9 cellular contexts compared by ENCODE assay signal in genomic region chr18:8623549-8624106, GRCh38. TPM values are rescaled to one million over a fixed set of nuclear protein-coding genes. Genes with fewer than 3 reads are reported as not detected.
DNase-seq lines count a peak whose midpoint lies in the region; ATAC-seq and TF ChIP-seq lines count a peak whose summit lies in the region.
"Had no signal": no experiment of that assay in that cellular context is flagged by ENCODE, and none has a peak within 500 bp of the region (broad histone marks: within the 10 kb centered on the region; RNA-seq: fewer than 3 reads in every experiment).

No MANE protein-coding gene starts in this region.

- TF ChIP-seq CTCF in gastroesophageal sphincter (IDR thresholded peaks at IDR 0.05) (no peak), suprapubic skin (IDR thresholded peaks at IDR 0.05) (no peak)

- H3K4me1 ChIP-seq in gastroesophageal sphincter = peaks cover 5 to 70% (median 14%) of the 10 kb centered on the region in 3 donors
- peaks cover 30% of the 10 kb centered on the region for H3K4me1 ChIP-seq in suprapubic skin

- peaks cover 0 to 24% of the 10 kb centered on the region in 2 donors for H3K36me3 ChIP-seq in gastroesophageal sphincter
- H3K36me3 ChIP-seq in suprapubic skin = peaks cover 28% of the 10 kb centered on the region

- H3K9me3 Mint-ChIP-seq in activated CD4-positive, alpha-beta T cell treated with anti-CD3 and anti-CD28 coated beads, Interleukin-2, amount 10 ng/mL, durations not matched to agents 24 days and 14 days = no peaks in the 10 kb centered on the region

- H3K27ac Mint-ChIP-seq in activated CD4-positive, alpha-beta T cell treated with anti-CD3 and anti-CD28 coated beads, Interleukin-2, amount 10 ng/mL, durations not matched to agents 24 days and 14 days = peak overlapping the region; percentile 80

- TF ChIP-seq EP300 in gastroesophageal sphincter (IDR thresholded peaks at IDR 0.05) = no peak
- no peak for TF ChIP-seq EP300 in suprapubic skin (IDR thresholded peaks at IDR 0.05)

- peak; percentile 72 for DNase-seq in activated CD4-positive, alpha-beta T cell treated with anti-CD3 and anti-CD28 coated beads, Interleukin-2, amount 10 ng/mL, durations not matched to agents 24 days and 14 days
- DNase-seq in activated CD4-positive, alpha-beta T cell treated with anti-CD3 and anti-CD28 coated beads for 1 hour = no peak
- DNase-seq in NCI-H748 treated with DMSO at 0.1 percent for 48 hours (lab: John Stamatoyannopoulos, UW) (peak; percentile 60), suprapubic skin (ENCODE audit: low spot score in 2 of 2) (no peak), erythroblast (lab: John Stamatoyannopoulos, UW) (no peak)
- no peak for DNase-seq in stimulated activated CD4-positive, alpha-beta T cell treated with anti-CD3 and anti-CD28 coated beads, Interleukin-4, amount 100 ng/mL, for 24 hours

- no peaks in the 10 kb centered on the region for H3K27me3 Mint-ChIP-seq in activated CD4-positive, alpha-beta T cell treated with anti-CD3 and anti-CD28 coated beads, Interleukin-2, amount 10 ng/mL, durations not matched to agents 24 days and 14 days

- H3K4me3 ChIP-seq in gastroesophageal sphincter (no peak overlapping the region), suprapubic skin (no peak overlapping the region)

- 59 to 66% methylated on average over 3 to 4 of the region's 4 CpGs for WGBS in gastroesophageal sphincter (ENCODE audit: low coverage in 1 of 2), 2 donors
- 50% methylated on average over 4 of the region's 4 CpGs for WGBS in suprapubic skin

- no peaks in the 10 kb centered on the region for H3K27me3 ChIP-seq in gastroesophageal sphincter
- no peaks in the 10 kb centered on the region for H3K27me3 ChIP-seq in suprapubic skin

- H3K4me1 Mint-ChIP-seq in activated CD4-positive, alpha-beta T cell treated with anti-CD3 and anti-CD28 coated beads, Interleukin-2, amount 10 ng/mL, durations not matched to agents 24 days and 14 days = peaks cover 30% of the 10 kb centered on the region

- intact Hi-C loops in activated CD4-positive, alpha-beta T cell treated with anti-CD3 and anti-CD28 coated beads, Interleukin-2, amount 10 ng/mL, durations not matched to agents 24 days and 14 days (cut with micrococcal nuclease) = loop anchor here (1.0 kb wide), 1 partner anchor 14 kb away; the partner anchor contains the start of gene RAB12

- peak; percentile 78 for ATAC-seq in HG02884 (IDR thresholded peaks at IDR 0.05; ENCODE audit: unreplicated experiment)
- peak; percentile 55 for ATAC-seq in gastroesophageal sphincter

- peaks cover 54% of the 10 kb centered on the region for H3K36me3 Mint-ChIP-seq in activated CD4-positive, alpha-beta T cell treated with anti-CD3 and anti-CD28 coated beads, Interleukin-2, amount 10 ng/mL, durations not matched to agents 24 days and 14 days (ENCODE audit: low read depth)

- peak overlapping the region in 3 of 4 donors; percentile 6 to 28 (median 27) for H3K27ac ChIP-seq in gastroesophageal sphincter
- H3K27ac ChIP-seq in suprapubic skin = peak overlapping the region; percentile 34
- H3K27ac ChIP-seq: C4-2B had no signal

- H3K9me3 ChIP-seq in gastroesophageal sphincter (no peaks in the 10 kb centered on the region), suprapubic skin (no peaks in the 10 kb centered on the region)

- peak overlapping the region; percentile 43 for H3K4me3 Mint-ChIP-seq in activated CD4-positive, alpha-beta T cell treated with anti-CD3 and anti-CD28 coated beads, Interleukin-2, amount 10 ng/mL, durations not matched to agents 24 days and 14 days

- TF ChIP-seq POLR2A in gastroesophageal sphincter (IDR thresholded peaks at IDR 0.05) = no peak
- no peak for TF ChIP-seq POLR2A in suprapubic skin (IDR thresholded peaks at IDR 0.05)
- TF ChIP-seq POLR2A in erythroblast (IDR thresholded peaks at IDR 0.05; ENCODE audit: low read length) = no peak

RNA-seq across cellular contexts. Expression of gene RAB12, which starts 14.4 kb away (rescaled TPM):
- 19.2 and 20.2 TPM in 2 replicates for total RNA-seq in activated CD4-positive, alpha-beta T cell treated with anti-CD3 and anti-CD28 coated beads, Interleukin-2, amount 10 ng/mL, durations not matched to agents 24 days and 14 days
- total RNA-seq in gastroesophageal sphincter (100 to 1,000 TPM in 1 of 4 donors, 10 to 100 TPM in 3; 63.7 to 100 (median 72.6) TPM), suprapubic skin (10 to 100 TPM; 48.1 to 64.4 (median 48.7) TPM)

Comparison
In these comparisons a context has a peak if more than half of its experiments do, and no peak if none do; other contexts are left out.
1. DNase-seq: peak in activated CD4-positive, alpha-beta T cell treated with anti-CD3 and anti-CD28 coated beads, Interleukin-2, amount 10 ng/mL, durations not matched to agents 24 days and 14 days (single experiment) and NCI-H748 treated with DMSO at 0.1 percent for 48 hours (single experiment); none in activated CD4-positive, alpha-beta T cell treated with anti-CD3 and anti-CD28 coated beads for 1 hour (single experiment), suprapubic skin (0 of 2), erythroblast (0 of 2) and stimulated activated CD4-positive, alpha-beta T cell treated with anti-CD3 and anti-CD28 coated beads, Interleukin-4, amount 100 ng/mL, for 24 hours (single experiment).